In genomic region chr19:30887042-30887441, GRCh38 we compare ENCODE assay signal across 2 cellular contexts.
TF ChIP-seq lines count a peak whose summit lies in the region.

No MANE protein-coding gene starts in this region.

TF ChIP-seq in GM23338, 12 proteins besides CTCF, POLR2A, EP300 and RAD21:
- TF ChIP-seq STAT1 (IDR thresholded peaks at IDR 0.05; ENCODE audit: unreplicated experiment): no peak
- TF ChIP-seq EZH2phosphoT487 (IDR thresholded peaks at IDR 0.05; ENCODE audit: unreplicated experiment): no peak
- TF ChIP-seq CREB1 (CRISPR knock-in tag; IDR thresholded peaks at IDR 0.05; ENCODE audit: low read depth): no peak
- TF ChIP-seq JUNB (IDR thresholded peaks at IDR 0.05; ENCODE audit: unreplicated experiment): no peak
- TF ChIP-seq, protein P1, sequence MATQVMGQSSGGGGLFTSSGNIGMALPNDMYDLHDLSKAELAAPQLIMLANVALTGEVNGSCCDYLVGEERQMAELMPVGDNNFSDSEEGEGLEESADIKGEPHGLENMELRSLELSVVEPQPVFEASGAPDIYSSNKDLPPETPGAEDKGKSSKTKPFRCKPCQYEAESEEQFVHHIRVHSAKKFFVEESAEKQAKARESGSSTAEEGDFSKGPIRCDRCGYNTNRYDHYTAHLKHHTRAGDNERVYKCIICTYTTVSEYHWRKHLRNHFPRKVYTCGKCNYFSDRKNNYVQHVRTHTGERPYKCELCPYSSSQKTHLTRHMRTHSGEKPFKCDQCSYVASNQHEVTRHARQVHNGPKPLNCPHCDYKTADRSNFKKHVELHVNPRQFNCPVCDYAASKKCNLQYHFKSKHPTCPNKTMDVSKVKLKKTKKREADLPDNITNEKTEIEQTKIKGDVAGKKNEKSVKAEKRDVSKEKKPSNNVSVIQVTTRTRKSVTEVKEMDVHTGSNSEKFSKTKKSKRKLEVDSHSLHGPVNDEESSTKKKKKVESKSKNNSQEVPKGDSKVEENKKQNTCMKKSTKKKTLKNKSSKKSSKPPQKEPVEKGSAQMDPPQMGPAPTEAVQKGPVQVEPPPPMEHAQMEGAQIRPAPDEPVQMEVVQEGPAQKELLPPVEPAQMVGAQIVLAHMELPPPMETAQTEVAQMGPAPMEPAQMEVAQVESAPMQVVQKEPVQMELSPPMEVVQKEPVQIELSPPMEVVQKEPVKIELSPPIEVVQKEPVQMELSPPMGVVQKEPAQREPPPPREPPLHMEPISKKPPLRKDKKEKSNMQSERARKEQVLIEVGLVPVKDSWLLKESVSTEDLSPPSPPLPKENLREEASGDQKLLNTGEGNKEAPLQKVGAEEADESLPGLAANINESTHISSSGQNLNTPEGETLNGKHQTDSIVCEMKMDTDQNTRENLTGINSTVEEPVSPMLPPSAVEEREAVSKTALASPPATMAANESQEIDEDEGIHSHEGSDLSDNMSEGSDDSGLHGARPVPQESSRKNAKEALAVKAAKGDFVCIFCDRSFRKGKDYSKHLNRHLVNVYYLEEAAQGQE (IDR thresholded peaks at IDR 0.05; ENCODE audit: unreplicated experiment): no peak
- TF ChIP-seq EZH2 (IDR thresholded peaks at IDR 0.05; ENCODE audit: low read depth, unreplicated experiment): no peak
- no peak for TF ChIP-seq POLR2AphosphoS5 (IDR thresholded peaks at IDR 0.05; ENCODE audit: low read depth)
- TF ChIP-seq, protein P2, sequence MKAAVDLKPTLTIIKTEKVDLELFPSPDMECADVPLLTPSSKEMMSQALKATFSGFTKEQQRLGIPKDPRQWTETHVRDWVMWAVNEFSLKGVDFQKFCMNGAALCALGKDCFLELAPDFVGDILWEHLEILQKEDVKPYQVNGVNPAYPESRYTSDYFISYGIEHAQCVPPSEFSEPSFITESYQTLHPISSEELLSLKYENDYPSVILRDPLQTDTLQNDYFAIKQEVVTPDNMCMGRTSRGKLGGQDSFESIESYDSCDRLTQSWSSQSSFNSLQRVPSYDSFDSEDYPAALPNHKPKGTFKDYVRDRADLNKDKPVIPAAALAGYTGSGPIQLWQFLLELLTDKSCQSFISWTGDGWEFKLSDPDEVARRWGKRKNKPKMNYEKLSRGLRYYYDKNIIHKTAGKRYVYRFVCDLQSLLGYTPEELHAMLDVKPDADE (IDR thresholded peaks at IDR 0.05): no peak
- no peak for TF ChIP-seq ZNF114 (CRISPR knock-in tag; IDR thresholded peaks at IDR 0.05)
- TF ChIP-seq ZNF331 (CRISPR knock-in tag; IDR thresholded peaks at IDR 0.05; ENCODE audit: low read depth): no peak

TF ChIP-seq in H1, 55 proteins besides CTCF, POLR2A, EP300 and RAD21:
- TF ChIP-seq BACH1 (IDR thresholded peaks at IDR 0.05; ENCODE audit: low read length) (no peak), KDM4A (IDR thresholded peaks at IDR 0.05; ENCODE audit: low read depth, low read length, severe bottlenecking) (no peak), NRF1 (IDR thresholded peaks at IDR 0.05; ENCODE audit: low read depth, low read length) (no peak), CHD2 (IDR thresholded peaks at IDR 0.05; ENCODE audit: low read length) (no peak), ATF3 (IDR thresholded peaks at IDR 0.05; ENCODE audit: insufficient read depth, low read depth, low read length) (no peak), SUZ12 (IDR thresholded peaks at IDR 0.05; ENCODE audit: low read length) (no peak), RFX5 (IDR thresholded peaks at IDR 0.05; ENCODE audit: borderline replicate concordance, low read depth, low read length) (no peak), SP2 (IDR thresholded peaks at IDR 0.05; ENCODE audit: low read length) (no peak), TAF1 (IDR thresholded peaks at IDR 0.05; ENCODE audit: low read depth, low read length) (no peak), BRCA1 (IDR thresholded peaks at IDR 0.05; ENCODE audit: low read depth, low read length) (no peak), SAP30 (IDR thresholded peaks at IDR 0.05; ENCODE audit: insufficient read depth, insufficient replicate concordance, low read length) (no peak)
- TF ChIP-seq, protein P3, sequence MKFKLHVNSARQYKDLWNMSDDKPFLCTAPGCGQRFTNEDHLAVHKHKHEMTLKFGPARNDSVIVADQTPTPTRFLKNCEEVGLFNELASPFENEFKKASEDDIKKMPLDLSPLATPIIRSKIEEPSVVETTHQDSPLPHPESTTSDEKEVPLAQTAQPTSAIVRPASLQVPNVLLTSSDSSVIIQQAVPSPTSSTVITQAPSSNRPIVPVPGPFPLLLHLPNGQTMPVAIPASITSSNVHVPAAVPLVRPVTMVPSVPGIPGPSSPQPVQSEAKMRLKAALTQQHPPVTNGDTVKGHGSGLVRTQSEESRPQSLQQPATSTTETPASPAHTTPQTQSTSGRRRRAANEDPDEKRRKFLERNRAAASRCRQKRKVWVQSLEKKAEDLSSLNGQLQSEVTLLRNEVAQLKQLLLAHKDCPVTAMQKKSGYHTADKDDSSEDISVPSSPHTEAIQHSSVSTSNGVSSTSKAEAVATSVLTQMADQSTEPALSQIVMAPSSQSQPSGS (IDR thresholded peaks at IDR 0.05; ENCODE audit: low read length): no peak
